Comparison of ENCODE assay signal across 1 cellular context in the genomic region with DNA sequence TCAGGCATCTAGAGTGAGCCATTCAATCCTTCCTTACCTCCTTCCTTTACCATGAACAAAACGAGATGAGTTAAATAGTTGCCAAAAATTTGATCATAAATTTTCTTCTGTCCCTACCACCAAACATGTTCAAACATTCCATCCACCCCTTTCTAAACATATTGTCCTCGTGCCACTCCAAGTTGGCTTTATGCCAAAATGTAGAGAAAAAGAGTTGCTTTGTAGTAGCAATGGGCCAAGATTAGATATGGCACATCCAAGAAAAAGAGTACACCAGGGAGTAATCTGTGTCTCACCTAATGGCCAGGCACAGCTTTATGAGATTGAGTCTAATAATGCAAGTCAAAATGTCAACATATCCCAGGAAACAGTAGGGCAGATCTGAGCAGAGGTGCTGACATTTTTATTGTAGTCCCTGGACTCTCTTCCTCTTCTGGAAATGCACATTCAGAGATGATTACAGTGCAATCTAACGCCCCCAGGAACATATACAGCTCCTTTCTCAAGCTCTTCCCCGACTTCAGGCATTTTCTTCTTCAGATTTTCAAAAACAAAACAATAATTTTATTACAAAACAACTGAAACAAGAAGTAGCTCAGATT.
TF ChIP-seq lines count a peak whose summit lies in the region.

No MANE protein-coding gene starts in this region.

TF ChIP-seq in HepG2, 621 proteins besides CTCF, POLR2A, EP300 and RAD21:
- peak; percentile 69 for TF ChIP-seq LCORL (IDR thresholded peaks at IDR 0.05)
- TF ChIP-seq LCORL (CRISPR knock-in tag; IDR thresholded peaks at IDR 0.05) = no peak
- TF ChIP-seq XBP1 (CRISPR knock-in tag; IDR thresholded peaks at IDR 0.05) = no peak
